In the genomic region with DNA sequence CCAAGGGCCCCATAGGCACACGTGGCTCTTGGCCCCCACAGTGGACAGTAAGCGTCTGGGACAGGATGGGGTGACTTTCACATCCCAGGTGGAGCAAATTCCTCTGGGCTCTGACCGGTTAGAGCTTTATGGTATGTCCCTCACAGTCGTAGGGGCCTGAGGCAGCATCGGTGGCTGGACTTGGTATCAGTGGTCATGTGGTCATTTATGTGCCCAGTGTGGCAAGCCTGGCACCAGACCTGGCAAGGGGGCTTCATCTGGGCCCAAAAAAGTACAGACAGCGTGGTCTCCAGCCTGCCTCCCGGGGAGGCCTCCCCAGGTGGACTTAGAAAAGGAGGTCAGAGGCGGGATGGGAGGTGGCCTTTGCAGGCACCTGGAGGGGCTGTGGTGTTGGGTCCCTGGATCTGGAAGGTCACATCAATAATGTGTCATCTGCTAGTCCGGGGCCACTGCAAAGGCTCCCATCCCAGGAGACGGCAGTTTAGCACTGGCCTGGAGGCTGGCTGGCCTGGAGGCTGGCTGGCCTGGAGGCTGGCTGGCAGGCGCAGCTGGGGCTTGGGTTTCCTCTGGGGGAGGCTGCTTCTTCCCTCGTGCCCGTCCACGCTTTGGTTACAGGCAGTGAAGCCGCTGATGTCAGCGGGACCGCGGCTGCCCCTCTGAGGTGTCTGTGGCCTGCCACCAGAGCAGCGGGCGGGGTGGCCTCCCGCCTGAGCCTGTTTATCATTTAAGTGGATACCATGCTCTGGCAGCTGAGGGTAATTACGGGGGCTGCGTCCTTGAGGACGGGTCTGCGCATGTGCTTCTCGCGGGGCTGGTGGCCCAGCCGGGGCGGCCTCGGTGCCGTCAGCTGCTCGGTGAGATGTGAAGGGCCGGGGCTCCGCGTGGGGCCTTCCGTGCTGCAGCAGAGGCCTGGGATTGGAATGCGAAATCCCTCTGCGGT, we compare ENCODE assay signal across 13 cellular contexts.
"Had no signal": no experiment of that assay in that cellular context is flagged by ENCODE, and none has a peak within 500 bp of the region (broad histone marks: within the 10 kb centered on the region; RNA-seq: fewer than 3 reads in every experiment).

No MANE protein-coding gene starts in this region.

- H3K27ac Mint-ChIP-seq: activated naive CD4-positive, alpha-beta T cell treated with anti-CD3 and anti-CD28 coated beads, Interleukin-2, amount 10 ng/mL, durations not matched to agents 7 days and 5 days; activated T-helper 2 cell treated with anti-CD3 and anti-CD28 coated beads, Interferon-gamma antibody, Interleukin-2, Interleukin-4, amounts not matched to agents 10 μg/mL and 5 μg/mL and 100 μg/mL, durations not matched to agents 14 hours and 24 hours and 36 hours; natural killer cell treated with Interleukin-12 subunit alpha and Interleukin-12 subunit beta and Interleukin-15 and Interleukin-18, amount 100 ng/mL, for 72 hours; stimulated activated naive CD8-positive, alpha-beta T cell treated with anti-CD3 and anti-CD28 coated beads, Interleukin-15, Interleukin-2, amounts not matched to agents 100 ng/mL and 50 ng/mL, for 24 hours had no signal

- H3K4me3 ChIP-seq: coronary artery, thoracic aorta had no signal

- H3K4me1 Mint-ChIP-seq: activated naive CD4-positive, alpha-beta T cell treated with anti-CD3 and anti-CD28 coated beads, Interleukin-2, amount 10 ng/mL, durations not matched to agents 7 days and 5 days had no signal

- H3K9me3 Mint-ChIP-seq: activated naive CD4-positive, alpha-beta T cell treated with anti-CD3 and anti-CD28 coated beads, Interleukin-2, amount 10 ng/mL, durations not matched to agents 7 days and 5 days; activated T-helper 2 cell treated with anti-CD3 and anti-CD28 coated beads, Interferon-gamma antibody, Interleukin-2, Interleukin-4, amounts not matched to agents 10 μg/mL and 5 μg/mL and 100 μg/mL, durations not matched to agents 14 hours and 24 hours and 36 hours; effector memory CD8-positive, alpha-beta T cell; natural killer cell treated with Interleukin-12 subunit alpha and Interleukin-12 subunit beta and Interleukin-15 and Interleukin-18, amount 100 ng/mL, for 72 hours; stimulated activated naive CD8-positive, alpha-beta T cell treated with anti-CD3 and anti-CD28 coated beads, Interleukin-15, Interleukin-2, amounts not matched to agents 100 ng/mL and 50 ng/mL, for 24 hours had no signal

- H3K27ac ChIP-seq: coronary artery, thoracic aorta had no signal

- H3K36me3 ChIP-seq: thoracic aorta had no signal

- DNase-seq: activated CD4-positive, alpha-beta T cell treated with anti-CD3 and anti-CD28 coated beads, Interleukin-2, amount 50 U/mL, for 1 hour; activated naive CD4-positive, alpha-beta T cell treated with anti-CD3 and anti-CD28 coated beads, Interleukin-2, amount 10 ng/mL, durations not matched to agents 7 days and 5 days; activated T-cell treated with anti-CD3 and anti-CD28 coated beads for 4 hours; caudate nucleus; effector memory CD8-positive, alpha-beta T cell; left colon; stimulated activated CD4-positive, alpha-beta T cell treated with anti-CD3 and anti-CD28 coated beads, Interleukin-15, amount 100 ng/mL, for 24 hours; stimulated activated CD4-positive, alpha-beta T cell treated with anti-CD3 and anti-CD28 coated beads, Interleukin-4, amount 100 ng/mL, for 24 hours had no signal

- H3K9me3 ChIP-seq: thoracic aorta had no signal

- H3K4me3 Mint-ChIP-seq: activated naive CD4-positive, alpha-beta T cell treated with anti-CD3 and anti-CD28 coated beads, Interleukin-2, amount 10 ng/mL, durations not matched to agents 7 days and 5 days; effector memory CD8-positive, alpha-beta T cell; natural killer cell treated with Interleukin-12 subunit alpha and Interleukin-12 subunit beta and Interleukin-15 and Interleukin-18, amount 100 ng/mL, for 72 hours; stimulated activated naive CD8-positive, alpha-beta T cell treated with anti-CD3 and anti-CD28 coated beads, Interleukin-15, Interleukin-2, amounts not matched to agents 100 ng/mL and 50 ng/mL, for 24 hours had no signal

- H3K36me3 Mint-ChIP-seq: activated naive CD4-positive, alpha-beta T cell treated with anti-CD3 and anti-CD28 coated beads, Interleukin-2, amount 10 ng/mL, durations not matched to agents 7 days and 5 days; natural killer cell treated with Interleukin-12 subunit alpha and Interleukin-12 subunit beta and Interleukin-15 and Interleukin-18, amount 100 ng/mL, for 72 hours had no signal

- ATAC-seq: effector memory CD8-positive, alpha-beta T cell; left colon; natural killer cell treated with Interleukin-12 subunit alpha and Interleukin-12 subunit beta and Interleukin-15 and Interleukin-18, amount 100 ng/mL, for 72 hours had no signal
